In genomic region chr19:6047741-6048231, GRCh38 we compare ENCODE assay signal across 8 cellular contexts.
A peak's percentile ranks its signal among the peaks of the same experiment; 100 is the strongest.
DNase-seq lines count a peak whose midpoint lies in the region; ATAC-seq and TF ChIP-seq lines count a peak whose summit lies in the region.

No MANE protein-coding gene starts in this region.

- no peaks in the 10 kb centered on the region for H3K27me3 Mint-ChIP-seq in activated CD4-positive, alpha-beta memory T cell treated with anti-CD3 and anti-CD28 coated beads for 36 hours

- intact Hi-C loops in left colon (cut with DNase I, micrococcal nuclease), result loop anchor here (2.0 to 10.0 kb wide), 3 partner anchors 75 to 157 kb away; no protein-coding TSS in a partner anchor
- intact Hi-C loops in activated CD4-positive, alpha-beta memory T cell treated with anti-CD3 and anti-CD28 coated beads for 36 hours (cut with micrococcal nuclease), result loop anchor here (5.0 kb wide), 1 partner anchor 60 kb away; no protein-coding TSS in a partner anchor

- POLR2A ChIA-PET in activated CD4-positive, alpha-beta memory T cell treated with anti-CD3 and anti-CD28 coated beads for 36 hours (lab: Charles Lee), result interaction anchor here (0.5 to 1.6 kb wide), 2 partner anchors 80 to 236 kb away, joined by 3 to 4 read pairs; no protein-coding TSS in a partner anchor

- CTCF ChIA-PET in activated CD4-positive, alpha-beta memory T cell treated with anti-CD3 and anti-CD28 coated beads for 36 hours (lab: Charles Lee), result interaction anchor here (0.5 to 3.5 kb wide), 26 partner anchors 9 to 843 kb away, joined by 3 to 146 read pairs (median 4); no protein-coding TSS in a partner anchor

- no peaks in the 10 kb centered on the region for H3K36me3 Mint-ChIP-seq in activated CD4-positive, alpha-beta memory T cell treated with anti-CD3 and anti-CD28 coated beads for 36 hours

- peaks cover 5% of the 10 kb centered on the region for H3K4me1 Mint-ChIP-seq in activated CD4-positive, alpha-beta memory T cell treated with anti-CD3 and anti-CD28 coated beads for 36 hours (ENCODE audit: low read depth)

- H3K4me3 Mint-ChIP-seq in activated CD4-positive, alpha-beta memory T cell treated with anti-CD3 and anti-CD28 coated beads for 36 hours, result no peak overlapping the region

- no peak overlapping the region for H3K27ac Mint-ChIP-seq in activated CD4-positive, alpha-beta memory T cell treated with anti-CD3 and anti-CD28 coated beads for 36 hours

- no peak overlapping the region for H3K4me3 ChIP-seq in astrocyte of the spinal cord (ENCODE audit: low read depth, low read length)

- H3K9me3 Mint-ChIP-seq in activated CD4-positive, alpha-beta memory T cell treated with anti-CD3 and anti-CD28 coated beads for 36 hours, result no peaks in the 10 kb centered on the region

- TF ChIP-seq CTCF in GM12873 (IDR thresholded peaks at IDR 0.05; ENCODE audit: insufficient read depth, low read depth, low read length, missing control alignments) (peak; percentile 60), astrocyte of the spinal cord (IDR thresholded peaks at IDR 0.05; ENCODE audit: low read depth, low read length) (peak; percentile 87)

- DNase-seq in NCI-H146 (lab: John Stamatoyannopoulos, UW), result peak; percentile 45
- peak; percentile 49 for DNase-seq in astrocyte of the spinal cord (ENCODE audit: low read depth, low spot score)
- DNase-seq in left colon, result no peak
- DNase-seq in activated CD4-positive, alpha-beta memory T cell treated with anti-CD3 and anti-CD28 coated beads for 36 hours, result no peak
- no peak for DNase-seq in NCI-H526 treated with DMSO at 0.1 percent for 48 hours (lab: John Stamatoyannopoulos, UW)
- no peak for DNase-seq in NK-92 treated with Interleukin-12 subunit alpha and Interleukin-12 subunit beta, amount 100 ng/mL, for 24 hours (lab: John Stamatoyannopoulos, UW)
- no peak for DNase-seq in pons (ENCODE audit: low spot score)

- ATAC-seq in left colon, result peak; percentile 62

- in situ Hi-C loops in astrocyte of the spinal cord (cut with HindIII; ENCODE audit: low sequenced_read_pairs), result loop anchor here (25.0 kb wide), 1 partner anchor 90 kb away; the partner anchor contains the start of gene ACSBG2

Comparison
In these comparisons a context has a peak if more than half of its experiments do, and no peak if none do; other contexts are left out.
1. DNase-seq: peak in NCI-H146 (single experiment) and astrocyte of the spinal cord (single experiment); none in left colon (0 of 2), activated CD4-positive, alpha-beta memory T cell treated with anti-CD3 and anti-CD28 coated beads for 36 hours (single experiment), NCI-H526 treated with DMSO at 0.1 percent for 48 hours (single experiment), NK-92 treated with Interleukin-12 subunit alpha and Interleukin-12 subunit beta, amount 100 ng/mL, for 24 hours (single experiment) and pons (single experiment).